Comparison of ENCODE assay signal across 21 cellular contexts in genomic region chrX:118569676-118570075, GRCh38.
DNase-seq lines count a peak whose midpoint lies in the region; ATAC-seq and TF ChIP-seq lines count a peak whose summit lies in the region.
"Had no signal": no experiment of that assay in that cellular context is flagged by ENCODE, and none has a peak within 500 bp of the region (broad histone marks: within the 10 kb centered on the region; RNA-seq: fewer than 3 reads in every experiment).

No MANE protein-coding gene starts in this region.

- H3K9me2 ChIP-seq in Karpas-422 (replicated peaks; ENCODE audit: insufficient read depth, low read length): no peaks in the 10 kb centered on the region

- H3K36me3 ChIP-seq in Karpas-422 (ENCODE audit: insufficient read depth, low read length): peaks cover 13% of the 10 kb centered on the region
- peaks cover 0 to 11% of the 10 kb centered on the region in 2 donors for H3K36me3 ChIP-seq in left lung
- H3K36me3 ChIP-seq: colonic mucosa, SJSA1 had no signal

- no peaks in the 10 kb centered on the region for H3K9me3 Mint-ChIP-seq in activated CD8-positive, alpha-beta memory T cell treated with anti-CD3 and anti-CD28 coated beads, Interleukin-2, amount 10 ng/mL, durations not matched to agents 7 days and 5 days (ENCODE audit: low read depth)
- H3K9me3 Mint-ChIP-seq: activated B cell treated with CpG ODN at 0.5 μM for 24 hours, HFFc6 had no signal

- no peak overlapping the region for H3K4me2 ChIP-seq in Karpas-422 (ENCODE audit: low read depth, low read length, poor library complexity, severe bottlenecking)

- H3K27me3 Mint-ChIP-seq in activated CD8-positive, alpha-beta memory T cell treated with anti-CD3 and anti-CD28 coated beads, Interleukin-2, amount 10 ng/mL, durations not matched to agents 7 days and 5 days: no peaks in the 10 kb centered on the region
- H3K27me3 Mint-ChIP-seq: activated B cell treated with CpG ODN at 0.5 μM for 24 hours had no signal

- no peak overlapping the region for H3K9ac ChIP-seq in Karpas-422 (ENCODE audit: low read length)

- H3K4me1 ChIP-seq in Karpas-422 (ENCODE audit: low read length): no peaks in the 10 kb centered on the region
- no peaks in the 10 kb centered on the region for H3K4me1 ChIP-seq in left lung
- H3K4me1 ChIP-seq: body of pancreas, colonic mucosa, gastroesophageal sphincter, SJSA1, stomach had no signal

- no peaks in the 10 kb centered on the region for H3K79me2 ChIP-seq in Karpas-422 (ENCODE audit: low read length)

- H4K20me1 ChIP-seq in Karpas-422 (ENCODE audit: insufficient read depth, low read depth, low read length): no peaks in the 10 kb centered on the region

- H3K9me3 ChIP-seq in Karpas-422 (ENCODE audit: low read length): no peaks in the 10 kb centered on the region
- H3K9me3 ChIP-seq in left lung: no peaks in the 10 kb centered on the region
- H3K9me3 ChIP-seq: body of pancreas, colonic mucosa, gastroesophageal sphincter, SJSA1, stomach had no signal

- intact Hi-C loops in left lung (cut with DNase I): no loop called here

- no peak overlapping the region for H3K4me3 Mint-ChIP-seq in activated CD8-positive, alpha-beta memory T cell treated with anti-CD3 and anti-CD28 coated beads, Interleukin-2, amount 10 ng/mL, durations not matched to agents 7 days and 5 days
- H3K4me3 Mint-ChIP-seq: activated B cell treated with CpG ODN at 0.5 μM for 24 hours, HFFc6 had no signal

- H3K4me1 Mint-ChIP-seq in activated CD8-positive, alpha-beta memory T cell treated with anti-CD3 and anti-CD28 coated beads, Interleukin-2, amount 10 ng/mL, durations not matched to agents 7 days and 5 days: peaks cover 11% of the 10 kb centered on the region
- H3K4me1 Mint-ChIP-seq: activated B cell treated with CpG ODN at 0.5 μM for 24 hours had no signal

- H3K36me3 Mint-ChIP-seq in activated CD8-positive, alpha-beta memory T cell treated with anti-CD3 and anti-CD28 coated beads, Interleukin-2, amount 10 ng/mL, durations not matched to agents 7 days and 5 days: peaks cover 35% of the 10 kb centered on the region

- no peak overlapping the region for H3K27ac ChIP-seq in Karpas-422 (ENCODE audit: low read length)
- no peak overlapping the region for H3K27ac ChIP-seq in left lung
- H3K27ac ChIP-seq: body of pancreas, colonic mucosa, gastroesophageal sphincter, SJSA1, stomach had no signal

- ATAC-seq in activated CD8-positive, alpha-beta memory T cell treated with anti-CD3 and anti-CD28 coated beads, Interleukin-2, amount 10 ng/mL, durations not matched to agents 7 days and 5 days: no peak
- ATAC-seq in left lung (peak; percentile 33), GM18498 (IDR thresholded peaks at IDR 0.05; ENCODE audit: unreplicated experiment) (no peak)
- ATAC-seq: body of pancreas, gastroesophageal sphincter had no signal

- no peak overlapping the region for H2AFZ ChIP-seq in Karpas-422 (ENCODE audit: low read length)

- H3K27me3 ChIP-seq in Karpas-422 (ENCODE audit: low read length) (no peaks in the 10 kb centered on the region), left lung (no peaks in the 10 kb centered on the region)
- H3K27me3 ChIP-seq: body of pancreas, colonic mucosa, gastroesophageal sphincter, SJSA1, stomach had no signal

- DNase-seq in activated CD8-positive, alpha-beta memory T cell treated with anti-CD3 and anti-CD28 coated beads, Interleukin-2, amount 10 ng/mL, durations not matched to agents 7 days and 5 days: no peak
- DNase-seq in activated CD8-positive, alpha-beta memory T cell treated with anti-CD3 and anti-CD28 coated beads, Interleukin-2, amount 50 U/mL, for 4 hours: no peak
- DNase-seq in Karpas-422: peak; percentile 19
- DNase-seq in amniotic epithelial cell (ENCODE audit: low read depth): peak; percentile 80
- no peak for DNase-seq in left lung
- DNase-seq in activated effector memory CD4-positive, alpha-beta T cell treated with anti-CD3 and anti-CD28 coated beads, Interleukin-2, amount 50 U/mL, for 16 hours: no peak
- no peak for DNase-seq in T-helper 9 cell
- DNase-seq: ACHN, activated B cell treated with CpG ODN at 0.5 μM for 24 hours, body of pancreas, colonic mucosa, DMS53, HFFc6, left cardiac atrium, midbrain, NCI-H1417 treated with DMSO at 0.1 percent for 48 hours, NCI-H774, stomach had no signal

- peak overlapping the region; percentile 20 for H3K27ac Mint-ChIP-seq in activated CD8-positive, alpha-beta memory T cell treated with anti-CD3 and anti-CD28 coated beads, Interleukin-2, amount 10 ng/mL, durations not matched to agents 7 days and 5 days
- H3K27ac Mint-ChIP-seq: HFFc6 had no signal

- CTCF ChIA-PET in activated CD8-positive, alpha-beta memory T cell treated with anti-CD3 and anti-CD28 coated beads, Interleukin-2, amount 10 ng/mL, durations not matched to agents 7 days and 5 days (lab: Charles Lee): no interaction called here

- no peak overlapping the region for H3K4me3 ChIP-seq in Karpas-422 (ENCODE audit: low read length)
- H3K4me3 ChIP-seq in left lung: no peak overlapping the region
- H3K4me3 ChIP-seq: body of pancreas, colonic mucosa, gastroesophageal sphincter, SJSA1, stomach had no signal

- TF ChIP-seq CTCF in left lung (IDR thresholded peaks at IDR 0.05): no peak

Comparison
In these comparisons a context has a peak if more than half of its experiments do, and no peak if none do; other contexts are left out.
1. DNase-seq: peak in Karpas-422 (single experiment) and amniotic epithelial cell (single experiment); none in activated CD8-positive, alpha-beta memory T cell treated with anti-CD3 and anti-CD28 coated beads, Interleukin-2, amount 10 ng/mL, durations not matched to agents 7 days and 5 days (single experiment), activated CD8-positive, alpha-beta memory T cell treated with anti-CD3 and anti-CD28 coated beads, Interleukin-2, amount 50 U/mL, for 4 hours (single experiment), left lung (0 of 2), activated effector memory CD4-positive, alpha-beta T cell treated with anti-CD3 and anti-CD28 coated beads, Interleukin-2, amount 50 U/mL, for 16 hours (single experiment) and T-helper 9 cell (single experiment).